In the genomic region with DNA sequence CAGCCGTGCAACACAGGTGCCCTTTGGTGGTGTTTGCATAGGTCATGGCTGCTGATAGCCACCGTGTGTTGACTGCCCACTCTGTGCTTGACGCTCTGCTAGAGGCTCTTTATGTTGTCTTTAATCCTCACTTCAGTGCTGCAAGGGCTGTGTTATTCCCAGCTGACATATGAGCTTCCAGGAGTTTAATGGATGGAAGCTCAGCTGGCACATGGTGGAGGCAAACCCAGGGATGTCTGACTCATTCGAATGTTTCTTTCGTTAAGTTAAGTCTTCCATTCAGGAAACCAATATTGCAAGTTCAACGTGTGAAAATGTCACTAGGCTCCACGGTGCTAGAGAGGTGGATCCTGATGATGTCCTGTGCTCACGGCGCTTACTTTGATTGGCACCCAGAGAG, we compare ENCODE assay signal across 34 cellular contexts.
"Had no signal": no experiment of that assay in that cellular context is flagged by ENCODE, and none has a peak within 500 bp of the region (broad histone marks: within the 10 kb centered on the region; RNA-seq: fewer than 3 reads in every experiment).

No MANE protein-coding gene starts in this region.

- ATAC-seq: activated CD8-positive, alpha-beta T cell treated with anti-CD3 and anti-CD28 coated beads for 36 hours; activated naive CD8-positive, alpha-beta T cell treated with anti-CD3 and anti-CD28 coated beads, Interleukin-2, amount 50 U/mL, for 24 hours; activated T-cell treated with anti-CD3 and anti-CD28 coated beads, Interleukin-2, amount 50 U/mL, for 4 hours; activated T-cell treated with anti-CD3 and anti-CD28 coated beads, Interleukin-2, amount 50 U/mL, for 72 hours; activated T-helper 17 cell treated with anti-CD3 and anti-CD28 coated beads, Interleukin-2, amount 50 U/mL, for 72 hours had no signal

- H3K27ac Mint-ChIP-seq: activated B cell treated with CpG ODN at 0.5 μM for 24 hours; activated CD4-positive, alpha-beta memory T cell treated with anti-CD3 and anti-CD28 coated beads for 36 hours; activated CD4-positive, alpha-beta T cell treated with anti-CD3 and anti-CD28 coated beads, Interleukin-2, amount 10 ng/mL, durations not matched to agents 24 days and 14 days; activated CD8-positive, alpha-beta T cell treated with anti-CD3 and anti-CD28 coated beads for 36 hours; activated naive CD4-positive, alpha-beta T cell treated with anti-CD3 and anti-CD28 coated beads for 36 hours; activated naive CD8-positive, alpha-beta T cell; activated naive CD8-positive, alpha-beta T cell treated with anti-CD3 and anti-CD28 coated beads, Interleukin-2, amount 10 ng/mL, durations not matched to agents 7 days and 5 days; activated naive CD8-positive, alpha-beta T cell treated with anti-CD3 and anti-CD28 coated beads, Interleukin-2, amount 50 U/mL, for 24 hours; activated T-cell treated with anti-CD3 and anti-CD28 coated beads, Interleukin-2, amount 50 U/mL, for 72 hours; activated T-helper 1 cell treated with anti-CD3 and anti-CD28 coated beads, Interleukin-12 subunit alpha, Interleukin-12 subunit beta, Interleukin-2, Interleukin-4 antibody, amounts not matched to agents 30 ng/mL and 10 ng/mL and 1 ng/mL, durations not matched to agents 14 hours and 24 hours and 36 hours; activated T-helper 17 cell treated with anti-CD3 and anti-CD28 coated beads, Interleukin-2, amount 50 U/mL, for 72 hours; T-helper 1 cell treated with Interleukin-12 subunit alpha and Interleukin-12 subunit beta and Interleukin-4 antibody, amounts not matched to agents 30 μg/mL and 1 μg/mL, for 36 hours; T-helper 2 cell treated with Interferon-gamma antibody and Interleukin-4, amounts not matched to agents 5 μg/mL and 100 μg/mL, for 36 hours had no signal

- H3K9me3 Mint-ChIP-seq: activated CD4-positive, alpha-beta memory T cell treated with anti-CD3 and anti-CD28 coated beads for 36 hours; brain had no signal

- H3K4me3 ChIP-seq: ascending aorta had no signal

- H3K27ac ChIP-seq: ascending aorta, VCaP had no signal

- DNase-seq: activated B cell treated with CpG ODN at 0.5 μM for 24 hours; activated CD4-positive, alpha-beta memory T cell treated with anti-CD3 and anti-CD28 coated beads for 36 hours; activated CD4-positive, alpha-beta T cell treated with anti-CD3 and anti-CD28 coated beads for 4 hours; activated CD4-positive, alpha-beta T cell treated with anti-CD3 and anti-CD28 coated beads, Interleukin-2, amount 10 ng/mL, durations not matched to agents 24 days and 14 days; activated CD4-positive, alpha-beta T cell treated with anti-CD3 and anti-CD28 coated beads, Interleukin-2, amount 50 U/mL, for 1 hour; activated CD4-positive, alpha-beta T cell treated with anti-CD3 and anti-CD28 coated beads, Interleukin-2, amount 50 U/mL, for 4 hours; activated CD4-positive, CD25-positive, alpha-beta regulatory T cell treated with anti-CD3 and anti-CD28 coated beads, Interleukin-2, amount 50 U/mL, for 72 hours; activated CD8-positive, alpha-beta memory T cell treated with anti-CD3 and anti-CD28 coated beads, Interleukin-2, amount 50 U/mL, for 4 hours; activated CD8-positive, alpha-beta T cell treated with anti-CD3 and anti-CD28 coated beads for 36 hours; activated effector memory CD4-positive, alpha-beta T cell treated with anti-CD3 and anti-CD28 coated beads, Interleukin-2, amount 50 U/mL, for 16 hours; activated gamma-delta T cell treated with Interleukin-2 at 50 U/mL for 16 hours; activated naive CD4-positive, alpha-beta T cell; activated naive CD4-positive, alpha-beta T cell treated with anti-CD3 and anti-CD28 coated beads for 36 hours; activated naive CD4-positive, alpha-beta T cell treated with anti-CD3 and anti-CD28 coated beads, Interleukin-2, amount 50 U/mL, for 16 hours; activated naive CD8-positive, alpha-beta T cell treated with anti-CD3 and anti-CD28 coated beads, Interleukin-2, amount 10 ng/mL, durations not matched to agents 7 days and 5 days; activated naive CD8-positive, alpha-beta T cell treated with anti-CD3 and anti-CD28 coated beads, Interleukin-2, amount 50 U/mL, for 24 hours; activated T-cell treated with anti-CD3 and anti-CD28 coated beads for 4 hours; activated T-cell treated with anti-CD3 and anti-CD28 coated beads, Interleukin-2, amount 50 U/mL, for 1 hour; activated T-cell treated with anti-CD3 and anti-CD28 coated beads, Interleukin-2, amount 50 U/mL, for 4 hours; activated T-cell treated with anti-CD3 and anti-CD28 coated beads, Interleukin-2, amount 50 U/mL, for 72 hours; amygdala; anterior cingulate cortex; cerebellar nuclear complex; T-helper 1 cell; T-helper 2 cell; T-helper 9 cell had no signal

- H3K36me3 ChIP-seq: ascending aorta had no signal

- H3K4me1 ChIP-seq: ascending aorta had no signal

- H3K9me3 ChIP-seq: ascending aorta had no signal

- H3K27me3 ChIP-seq: ascending aorta had no signal

- H3K36me3 Mint-ChIP-seq: activated CD4-positive, alpha-beta memory T cell treated with anti-CD3 and anti-CD28 coated beads for 36 hours; activated naive CD8-positive, alpha-beta T cell; activated naive CD8-positive, alpha-beta T cell treated with anti-CD3 and anti-CD28 coated beads, Interleukin-2, amount 10 ng/mL, durations not matched to agents 7 days and 5 days; brain had no signal
